14 cellular contexts compared by ENCODE assay signal in the genomic region with DNA sequence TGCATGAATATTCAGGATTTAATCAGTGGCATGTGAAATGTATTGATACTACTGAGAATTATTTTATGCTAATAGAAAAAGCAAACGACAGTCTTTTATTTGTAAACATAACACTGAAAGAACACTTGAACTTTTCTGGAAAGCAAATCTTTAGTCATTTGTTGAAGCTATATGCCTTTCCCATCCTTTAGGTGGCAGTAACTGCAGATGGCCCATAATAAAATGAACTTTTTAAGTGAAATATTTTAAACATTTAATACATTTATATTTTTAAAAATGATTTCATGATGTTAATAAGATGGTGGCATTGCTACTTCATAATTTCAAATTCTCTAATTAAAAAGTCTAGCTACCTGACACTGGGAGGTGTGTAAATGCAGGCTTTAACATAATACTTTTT. TPM values are rescaled to one million over a fixed set of nuclear protein-coding genes. Genes with fewer than 3 reads are reported as not detected.
DNase-seq lines count a peak whose midpoint lies in the region; ATAC-seq and TF ChIP-seq lines count a peak whose summit lies in the region.
"Had no signal": no experiment of that assay in that cellular context is flagged by ENCODE, and none has a peak within 500 bp of the region (broad histone marks: within the 10 kb centered on the region; RNA-seq: fewer than 3 reads in every experiment).

No MANE protein-coding gene starts in this region.

- H2AFZ ChIP-seq in IMR-90 (replicated peaks; ENCODE audit: low read length, poor library complexity) (no peak overlapping the region), mesenchymal stem cell (ENCODE audit: low read depth, low read length) (no peak overlapping the region)

- H2BK12ac ChIP-seq in mesenchymal stem cell (ENCODE audit: low read length in 2 of 2) = no peak overlapping the region

- CTCF ChIA-PET in AG04450 (lab: Charles Lee) (interaction anchor here (0.5 to 4.0 kb wide), 15 partner anchors 10 to 944 kb away, joined by 3 to 17 read pairs (median 3); no protein-coding TSS in a partner anchor), IMR-90 (lab: Yijun Ruan, JAX) (interaction anchor here (0.6 to 1.5 kb wide), 6 partner anchors 14 to 512 kb away, joined by 3 read pairs; partner anchors contain the start of gene KRR1)

- peak overlapping the region; percentile 36 for H2BK5ac ChIP-seq in IMR-90 (ENCODE audit: low read depth, low read length, poor library complexity, severe bottlenecking)
- H2BK5ac ChIP-seq in mesenchymal stem cell (ENCODE audit: low read depth, low read length, poor library complexity, severe bottlenecking) = no peak overlapping the region

- H3K4ac ChIP-seq in IMR-90 (ENCODE audit: low read depth, low read length) (peak overlapping the region; percentile 51; the same call in 1 of the 2 replicates), mesenchymal stem cell (ENCODE audit: low read depth in 1 of 2, low read length in 2 of 2) (no peak overlapping the region)

- POLR2A ChIA-PET in AG04450 (lab: Yijun Ruan, JAX) = interaction anchor here (0.5 to 3.0 kb wide), 2 partner anchors 503 to 506 kb away, joined by 7 to 13 read pairs; partner anchors contain the start of gene PHLDA1
- POLR2A ChIA-PET in IMR-90 (lab: Charles Lee; ENCODE audit: unreplicated experiment) = no interaction called here

- H3K4me1 ChIP-seq in IMR-90 (ENCODE audit: control insufficient read depth, insufficient read depth, low read length) = peaks cover 11% of the 10 kb centered on the region
- peaks cover 5% of the 10 kb centered on the region for H3K4me1 ChIP-seq in mesenchymal stem cell (ENCODE audit: control insufficient read depth, insufficient read depth, low read depth, low read length)

- peak; percentile 58 for TF ChIP-seq RAD21 in IMR-90 (IDR thresholded peaks at IDR 0.05; ENCODE audit: low read length)

- no peak overlapping the region for H3K18ac ChIP-seq in IMR-90 (ENCODE audit: low read depth, low read length)
- H3K18ac ChIP-seq in mesenchymal stem cell (ENCODE audit: low read depth in 1 of 2, low read length in 2 of 2) = no peak overlapping the region

- H3K4me3 ChIP-seq in AG04450 (ENCODE audit: low read depth, low read length) (no peak overlapping the region), IMR-90 (ENCODE audit: insufficient read depth, low read depth, low read length) (no peak overlapping the region), cardiac fibroblast (replicated peaks in 1 of 2; ENCODE audit: low read depth in 2 of 2, low read length in 2 of 2) (no peak overlapping the region), mesenchymal stem cell (ENCODE audit: insufficient read depth in 1 of 2, low read depth in 1 of 2, low read length in 2 of 2) (no peak overlapping the region)

- WGBS in IMR-90 (ENCODE audit: extremely low coverage in 2 of 2, insufficient read length in 1 of 2), 2 experiments = no CpG with 5 or more reads among the region's 1 CpG
- no CpG with 5 or more reads among the region's 1 CpG for WGBS in mesenchymal stem cell

- H3K79me1 ChIP-seq in IMR-90 (ENCODE audit: low read depth in 1 of 2, low read length in 2 of 2) (peaks cover 0 to 4% of the 10 kb centered on the region in 2 experiments; a peak in 2 of 4 replicates), mesenchymal stem cell (replicated peaks; ENCODE audit: low read length, poor library complexity, severe bottlenecking) (no peaks in the 10 kb centered on the region)

- intact Hi-C loops in IMR-90 (cut with micrococcal nuclease) = loop anchor here (5.0 kb wide), 1 partner anchor 1062 kb away; no protein-coding TSS in a partner anchor

- H2AK9ac ChIP-seq in IMR-90 (replicated peaks; ENCODE audit: low read depth, low read length, poor library complexity) = no peak overlapping the region

- no peak overlapping the region for H4K5ac ChIP-seq in IMR-90 (ENCODE audit: low read depth, low read length)

- no peak overlapping the region for H2AK5ac ChIP-seq in IMR-90 (ENCODE audit: low read depth, low read length)
- no peak overlapping the region for H2AK5ac ChIP-seq in mesenchymal stem cell (ENCODE audit: low read length, severe bottlenecking)

- H2BK15ac ChIP-seq in IMR-90 (ENCODE audit: low read depth, low read length) = no peak overlapping the region
- H2BK15ac ChIP-seq in mesenchymal stem cell (ENCODE audit: low read depth, poor library complexity, severe bottlenecking) = no peak overlapping the region

- H4K91ac ChIP-seq in IMR-90 (ENCODE audit: insufficient read depth, low read depth, low read length) (no peak overlapping the region), mesenchymal stem cell (ENCODE audit: low read length) (no peak overlapping the region)

- no peak overlapping the region for H2BK20ac ChIP-seq in IMR-90 (ENCODE audit: low read depth, low read length)

- no peaks in the 10 kb centered on the region for H3K27me3 ChIP-seq in AG04450 (ENCODE audit: control insufficient read depth, insufficient read depth, low read length)
- no peaks in the 10 kb centered on the region for H3K27me3 ChIP-seq in IMR-90 (ENCODE audit: control insufficient read depth, insufficient read depth, low read length)
- no peaks in the 10 kb centered on the region for H3K27me3 ChIP-seq in mesenchymal stem cell (ENCODE audit: control insufficient read depth in 1 of 2, insufficient read depth in 1 of 2, low read length in 2 of 2)

- no TSS peak for BruUV-seq in IMR-90 (replicated peaks; lab: Mats Ljungman, UMichigan)

- H4K8ac ChIP-seq in IMR-90 (ENCODE audit: low read depth in 2 of 2, low read length in 2 of 2) (no peak overlapping the region), mesenchymal stem cell (ENCODE audit: low read length) (no peak overlapping the region)

- peaks cover 9% of the 10 kb centered on the region; the same call in 1 of the 2 replicates for H3K9me1 ChIP-seq in IMR-90 (ENCODE audit: insufficient read depth, low read length)

- H3K27ac ChIP-seq in AG04450 (ENCODE audit: low read depth, low read length) (no peak overlapping the region), IMR-90 (ENCODE audit: insufficient read depth, low read length) (peak overlapping the region; percentile 16; the same call in 1 of the 2 replicates), mesenchymal stem cell (ENCODE audit: low read length, poor library complexity, severe bottlenecking) (no peak overlapping the region)

- no peaks in the 10 kb centered on the region for H4K20me1 ChIP-seq in IMR-90 (ENCODE audit: insufficient read depth, low read length)

- DNase-seq in AG04450 (ENCODE audit: low read depth, low spot score) (no peak), IMR-90 (peak; percentile 36), cardiac fibroblast (ENCODE audit: low read depth in 2 of 2) (peak in 1 of 2 donors; percentile 14), mesenchymal stem cell (no peak), SW 1271 (lab: John Stamatoyannopoulos, UW) (no peak)
- DNase-seq: activated naive CD8-positive, alpha-beta T cell treated with anti-CD3 and anti-CD28 coated beads, Interleukin-2, amount 50 U/mL, for 24 hours; CD4-positive, CD25-positive, alpha-beta regulatory T cell; naive thymus-derived CD4-positive, alpha-beta T cell; NCI-H1694 treated with DMSO at 0.1 percent for 48 hours; NCI-H526; T-helper 1 cell had no signal

- no peak overlapping the region for H3K23ac ChIP-seq in IMR-90 (ENCODE audit: low read depth, low read length)
- no peak overlapping the region for H3K23ac ChIP-seq in mesenchymal stem cell (ENCODE audit: low read length in 2 of 2)

- TF ChIP-seq CTCF in AG04450 (IDR thresholded peaks at IDR 0.05; ENCODE audit: low read depth, low read length) (peak; percentile 61), IMR-90 (conservative IDR thresholded peaks at IDR 0.05; ENCODE audit: low read depth, low read length) (peak; percentile 57), cardiac fibroblast (IDR thresholded peaks at IDR 0.05; ENCODE audit: low read depth, low read length) (peak; percentile 52)

- H2BK120ac ChIP-seq in IMR-90 (ENCODE audit: low read depth, low read length) = no peak overlapping the region
- no peak overlapping the region for H2BK120ac ChIP-seq in mesenchymal stem cell (ENCODE audit: low read depth, low read length)

- peak; percentile 35; the same call in 1 of the 2 replicates for ATAC-seq in IMR-90 (ENCODE audit: low read depth)
- no peak for ATAC-seq in HG02759 (IDR thresholded peaks at IDR 0.05; ENCODE audit: unreplicated experiment)
- ATAC-seq in GM18868 (IDR thresholded peaks at IDR 0.05; ENCODE audit: unreplicated experiment) = no peak
- no peak for ATAC-seq in activated CD4-positive, CD25-positive, alpha-beta regulatory T cell treated with anti-CD3 and anti-CD28 coated beads, Interleukin-2, amount 50 U/mL, for 24 hours
- ATAC-seq: activated naive CD8-positive, alpha-beta T cell treated with anti-CD3 and anti-CD28 coated beads, Interleukin-2, amount 50 U/mL, for 24 hours; naive thymus-derived CD4-positive, alpha-beta T cell had no signal

- H3K56ac ChIP-seq in IMR-90 (ENCODE audit: extremely low read depth, insufficient read depth, low read length) = no peak overlapping the region

- no peak for TF ChIP-seq POLR2A in IMR-90 (IDR thresholded peaks at IDR 0.05; ENCODE audit: low read depth, low read length)

- in situ Hi-C loops in IMR-90 (cut with MboI; ENCODE audit: low sequenced_read_pairs) = loop anchor here (10.0 to 25.0 kb wide), 2 partner anchors 820 to 937 kb away; partner anchors contain the start of gene BBS10

- dilution Hi-C loops in IMR-90 (cut with HindIII; ENCODE audit: low sequenced_read_pairs, unreplicated experiment) = no loop called here

- H3K9me3 ChIP-seq in AG04450 (ENCODE audit: control insufficient read depth, insufficient read depth, low read length) (no peaks in the 10 kb centered on the region), IMR-90 (ENCODE audit: control insufficient read depth, insufficient read depth, low read length) (no peaks in the 10 kb centered on the region), mesenchymal stem cell (ENCODE audit: control insufficient read depth, low read length) (no peaks in the 10 kb centered on the region)

- no peaks in the 10 kb centered on the region for H3K36me3 ChIP-seq in IMR-90 (ENCODE audit: control insufficient read depth, insufficient read depth, low read length)
- no peaks in the 10 kb centered on the region for H3K36me3 ChIP-seq in mesenchymal stem cell (ENCODE audit: control insufficient read depth in 1 of 2, insufficient read depth in 2 of 2, low read depth in 1 of 2, low read length in 2 of 2)

- no peak overlapping the region for H3K9ac ChIP-seq in IMR-90 (ENCODE audit: low read depth, low read length)
- H3K9ac ChIP-seq in mesenchymal stem cell (ENCODE audit: low read length) = peak overlapping the region; percentile 56

- H3K14ac ChIP-seq in IMR-90 (replicated peaks; ENCODE audit: low read depth, low read length) (no peak overlapping the region), mesenchymal stem cell (ENCODE audit: low read length in 2 of 2) (no peak overlapping the region)

- no peak overlapping the region for H3K4me2 ChIP-seq in IMR-90 (ENCODE audit: low read depth, low read length)
- no peak overlapping the region for H3K4me2 ChIP-seq in mesenchymal stem cell (ENCODE audit: low read length, poor library complexity, severe bottlenecking)

RNA-seq across cellular contexts. Expression of gene KRR1, which starts 13.9 kb away (rescaled TPM):
- polyA plus RNA-seq in AG04450 (2011; rRNA removed) = 37.8 and 64.4 TPM in 2 replicates
- 16.0 and 31.3 TPM in 2 replicates for polyA minus RNA-seq in AG04450 (2011; rRNA and poly(A)+ RNA removed)
- total RNA-seq in IMR-90 (2012; rRNA removed) = 31.4 and 40.0 TPM in 2 replicates
- 16.1 and 18.3 TPM in 2 replicates for polyA plus RNA-seq in IMR-90 (2012; rRNA removed)
- polyA plus RNA-seq in IMR-90 (2012; cell fraction: cytosol; rRNA removed) = 0.74 and 1.2 TPM in 2 replicates
- 0.94 and 13.1 TPM in 2 replicates for polyA plus RNA-seq in IMR-90 (2012; cell fraction: nucleus; rRNA removed; ENCODE audit: low replicate concordance)
- polyA plus RNA-seq in mesenchymal stem cell (2013, experiment 1 of 2) = 57.8 TPM
- polyA plus RNA-seq in mesenchymal stem cell (2013, experiment 2 of 2) = 61.2 TPM

RNA-seq across cellular contexts. Expression of gene GLIPR1, which starts 44.7 kb away (rescaled TPM):
- 299 and 335 TPM in 2 replicates for polyA plus RNA-seq in AG04450 (2011; rRNA removed)
- 219 and 237 TPM in 2 replicates for polyA minus RNA-seq in AG04450 (2011; rRNA and poly(A)+ RNA removed)
- total RNA-seq in IMR-90 (2012; rRNA removed) = 244 and 327 TPM in 2 replicates
- polyA plus RNA-seq in IMR-90 (2012; rRNA removed) = 268 and 322 TPM in 2 replicates
- polyA plus RNA-seq in IMR-90 (2012; cell fraction: cytosol; rRNA removed) = 108 and 182 TPM in 2 replicates
- 55.5 and 273 TPM in 2 replicates for polyA plus RNA-seq in IMR-90 (2012; cell fraction: nucleus; rRNA removed; ENCODE audit: low replicate concordance)
- polyA plus RNA-seq in mesenchymal stem cell (2013, experiment 1 of 2) = 29.1 TPM
- 31.3 TPM for polyA plus RNA-seq in mesenchymal stem cell (2013, experiment 2 of 2)
